ENCODE assay signal across 8 cellular contexts in genomic region chr3:64150527-64151238, GRCh38.
A peak's percentile ranks its signal among the peaks of the same experiment; 100 is the strongest.
DNase-seq lines count a peak whose midpoint lies in the region; ATAC-seq and FAIRE-seq lines count a peak whose summit lies in the region.

No MANE protein-coding gene starts in this region.

- H3K27me3 ChIP-seq in subcutaneous abdominal adipose tissue (ENCODE audit: control insufficient read depth in 5 of 5, insufficient read depth in 4 of 5, low read length in 5 of 5) = no peaks in the 10 kb centered on the region

- ATAC-seq in HG03045 (IDR thresholded peaks at IDR 0.05; ENCODE audit: unreplicated experiment) = no peak

- no peak overlapping the region for H3K4me3 ChIP-seq in subcutaneous abdominal adipose tissue (ENCODE audit: low read depth in 1 of 5, low read length in 5 of 5)

- FAIRE-seq in islet of Langerhans (lab: Jason Lieb, UNC) = peak; percentile 97

- H3K9ac ChIP-seq in subcutaneous abdominal adipose tissue (ENCODE audit: low read length in 5 of 5) = no peak overlapping the region

- H3K36me3 ChIP-seq in subcutaneous abdominal adipose tissue (ENCODE audit: control insufficient read depth in 5 of 5, insufficient read depth in 5 of 5, low read length in 5 of 5) = peaks cover 24 to 74% (median 66%) of the 10 kb centered on the region in 5 donors

- peaks cover 0 to 3% (median 0%) of the 10 kb centered on the region in 5 donors for H3K9me3 ChIP-seq in subcutaneous abdominal adipose tissue (ENCODE audit: control insufficient read depth in 5 of 5, low read length in 5 of 5)

- in situ Hi-C loops in ACHN (cut with HindIII; ENCODE audit: low pct_ligation_motif_present, low pct_unique_long_range_greater_than_20kb, low sequenced_read_pairs) = no loop called here

- peak overlapping the region; percentile 61 for H3K27ac ChIP-seq in subcutaneous abdominal adipose tissue (ENCODE audit: low read depth, low read length)

- peaks cover 0 to 36% (median 28%) of the 10 kb centered on the region in 5 donors for H3K4me1 ChIP-seq in subcutaneous abdominal adipose tissue (ENCODE audit: control insufficient read depth in 5 of 5, insufficient read depth in 5 of 5, low read length in 5 of 5)

- peak; percentile 67 for DNase-seq in HT-29 (ENCODE audit: low spot score)
- peak; percentile 78 for DNase-seq in amniotic stem cell (lab: John Stamatoyannopoulos, UW)
- no peak for DNase-seq in ACHN
- no peak for DNase-seq in SW 1271 (lab: John Stamatoyannopoulos, UW)
- no peak for DNase-seq in putamen (ENCODE audit: low spot score)

Comparison
In these comparisons a context has a peak if more than half of its experiments do, and no peak if none do; other contexts are left out.
1. DNase-seq: peak in HT-29 (single experiment) and amniotic stem cell (single experiment); none in ACHN (single experiment), SW 1271 (0 of 2) and putamen (single experiment).